Comparison of ENCODE assay signal across 25 cellular contexts in the genomic region with DNA sequence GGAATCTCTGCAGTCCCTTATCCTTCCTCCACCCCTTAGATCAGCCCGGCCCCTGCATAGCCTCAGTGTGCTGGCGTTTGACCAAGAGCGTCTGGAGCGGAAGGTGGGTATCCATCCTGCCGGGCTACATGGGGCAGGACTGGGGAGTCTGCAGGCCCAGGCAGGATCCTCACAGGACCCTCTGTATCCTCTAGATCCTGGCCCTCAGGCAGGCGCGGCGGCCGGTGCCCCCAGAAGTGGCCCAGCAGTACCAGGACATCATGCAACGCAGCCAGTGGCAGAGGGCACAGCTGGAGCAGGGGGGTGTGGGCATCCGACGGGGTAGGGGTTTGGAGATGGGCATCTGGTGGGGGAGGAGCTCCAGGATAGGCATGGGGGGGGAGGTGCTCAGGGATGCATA. TPM values are rescaled to one million over a fixed set of nuclear protein-coding genes. Genes with fewer than 3 reads are reported as not detected.
"Had no signal": no experiment of that assay in that cellular context is flagged by ENCODE, and none has a peak within 500 bp of the region (broad histone marks: within the 10 kb centered on the region; RNA-seq: fewer than 3 reads in every experiment).

No MANE protein-coding gene starts in this region.

- DNase-seq: activated CD4-positive, alpha-beta T cell treated with anti-CD3 and anti-CD28 coated beads for 48 hours; activated CD4-positive, alpha-beta T cell treated with anti-CD3 and anti-CD28 coated beads, Interleukin-2, amount 50 U/mL, for 4 hours; activated CD4-positive, CD25-positive, alpha-beta regulatory T cell treated with anti-CD3 and anti-CD28 coated beads, Interleukin-2, amount 50 U/mL, for 72 hours; activated CD8-positive, alpha-beta memory T cell treated with anti-CD3 and anti-CD28 coated beads, Interleukin-2, amount 50 U/mL, for 48 hours; activated CD8-positive, alpha-beta T cell treated with anti-CD3 and anti-CD28 coated beads, Interleukin-2, amount 10 ng/mL, durations not matched to agents 7 days and 5 days; activated naive CD4-positive, alpha-beta T cell treated with anti-CD3 and anti-CD28 coated beads, Interleukin-2, amount 50 U/mL, for 16 hours; activated naive CD8-positive, alpha-beta T cell treated with anti-CD3 and anti-CD28 coated beads, Interleukin-2, amount 10 ng/mL, durations not matched to agents 7 days and 5 days; activated T-cell treated with anti-CD3 and anti-CD28 coated beads, Interleukin-2, amount 50 U/mL, for 1 hour; adrenal gland; anterior cingulate cortex; cerebellar nuclear complex; Kasumi-1; KBM-7; NCI-H146; NCI-H187 treated with DMSO at 0.1 percent for 48 hours; NCI-H2081 treated with DMSO at 0.1 percent for 48 hours; NCI-H226; NCI-H526; NCI-H82; Peyer's patch; SHP77; T-helper 1 cell had no signal

- H3K27me3 ChIP-seq: adrenal gland, Peyer's patch had no signal

- H3K4me3 ChIP-seq: adrenal gland, Peyer's patch had no signal

- H3K4me1 ChIP-seq: adrenal gland, Peyer's patch had no signal

- H3K9me3 ChIP-seq: adrenal gland, Peyer's patch had no signal

- H3K27ac ChIP-seq: adrenal gland, Peyer's patch had no signal

RNA-seq across cellular contexts. Expression of gene PODNL1, which starts 8.9 kb away (rescaled TPM):
- total RNA-seq: NCI-H460; SK-MEL-5; T-helper 2 cell treated with Interferon-gamma antibody and Interleukin-4, amounts not matched to agents 100 ng/mL and 5 ng/mL, for 36 hours had no signal

RNA-seq across cellular contexts. Expression of gene NANOS3, which starts 52.4 kb away (rescaled TPM):
- total RNA-seq: NCI-H460, Peyer's patch, SK-MEL-5 had no signal
